Comparison of ENCODE assay signal across 31 cellular contexts in genomic region chr13:68938639-68939038, GRCh38.
"Had no signal": no experiment of that assay in that cellular context is flagged by ENCODE, and none has a peak within 500 bp of the region (broad histone marks: within the 10 kb centered on the region; RNA-seq: fewer than 3 reads in every experiment).

No MANE protein-coding gene starts in this region.

- FAIRE-seq: endometrium, endothelial cell of umbilical vein had no signal

- H3K27ac ChIP-seq: ascending aorta, breast epithelium, colonic mucosa, epithelial cell of prostate, VCaP had no signal

- H3K4me1 ChIP-seq: ascending aorta, breast epithelium, colonic mucosa had no signal

- H3K4me3 ChIP-seq: ascending aorta, breast epithelium, cardiac muscle cell, colonic mucosa had no signal

- DNase-seq: activated CD4-positive, alpha-beta memory T cell treated with anti-CD3 and anti-CD28 coated beads, Interleukin-2, amount 10 ng/mL, durations not matched to agents 7 days and 5 days; activated CD4-positive, alpha-beta T cell treated with anti-CD3 and anti-CD28 coated beads for 1 hour; activated CD4-positive, alpha-beta T cell treated with anti-CD3 and anti-CD28 coated beads for 4 hours; activated CD4-positive, alpha-beta T cell treated with anti-CD3 and anti-CD28 coated beads, Interleukin-2, amount 10 ng/mL, durations not matched to agents 7 days and 5 days; activated CD4-positive, alpha-beta T cell treated with anti-CD3 and anti-CD28 coated beads, Interleukin-2, amount 50 U/mL, for 4 hours; activated CD8-positive, alpha-beta memory T cell treated with anti-CD3 and anti-CD28 coated beads, Interleukin-2, amount 50 U/mL, for 48 hours; activated gamma-delta T cell; activated naive CD4-positive, alpha-beta T cell; activated naive CD4-positive, alpha-beta T cell treated with anti-CD3 and anti-CD28 coated beads, Interleukin-2, amount 10 ng/mL, durations not matched to agents 7 days and 5 days; activated naive CD8-positive, alpha-beta T cell treated with anti-CD3 and anti-CD28 coated beads, Interleukin-2, amount 10 ng/mL, durations not matched to agents 7 days and 5 days; activated T-cell treated with anti-CD3 and anti-CD28 coated beads for 4 hours; activated T-cell treated with anti-CD3 and anti-CD28 coated beads, Interleukin-2, amount 50 U/mL, for 24 hours; activated T-cell treated with anti-CD3 and anti-CD28 coated beads, Interleukin-2, amount 50 U/mL, for 72 hours; central memory CD4-positive, alpha-beta T cell; cerebellar nuclear complex; colonic mucosa; effector CD8-positive, alpha-beta T cell; foreskin fibroblast; head of caudate nucleus; T-helper 2 cell had no signal

- H3K9me3 ChIP-seq: ascending aorta, breast epithelium, colonic mucosa had no signal

- H3K27me3 Mint-ChIP-seq: activated CD4-positive, alpha-beta memory T cell treated with anti-CD3 and anti-CD28 coated beads, Interleukin-2, amount 10 ng/mL, durations not matched to agents 7 days and 5 days; activated CD4-positive, alpha-beta T cell treated with anti-CD3 and anti-CD28 coated beads, Interleukin-2, amount 10 ng/mL, durations not matched to agents 7 days and 5 days; activated naive CD4-positive, alpha-beta T cell treated with anti-CD3 and anti-CD28 coated beads, Interleukin-2, amount 10 ng/mL, durations not matched to agents 7 days and 5 days; activated naive CD8-positive, alpha-beta T cell treated with anti-CD3 and anti-CD28 coated beads, Interleukin-2, amount 10 ng/mL, durations not matched to agents 7 days and 5 days; activated T-cell treated with anti-CD3 and anti-CD28 coated beads, Interleukin-2, amount 50 U/mL, for 24 hours had no signal

- H3K27ac Mint-ChIP-seq: activated CD4-positive, alpha-beta memory T cell treated with anti-CD3 and anti-CD28 coated beads, Interleukin-2, amount 10 ng/mL, durations not matched to agents 7 days and 5 days; activated CD4-positive, alpha-beta T cell treated with anti-CD3 and anti-CD28 coated beads, Interleukin-2, amount 10 ng/mL, durations not matched to agents 7 days and 5 days; activated naive CD4-positive, alpha-beta T cell treated with anti-CD3 and anti-CD28 coated beads, Interleukin-2, amount 10 ng/mL, durations not matched to agents 7 days and 5 days; activated naive CD4-positive, alpha-beta T cell treated with anti-CD3 and anti-CD28 coated beads, Interleukin-2, amount 50 U/mL, for 72 hours; activated naive CD8-positive, alpha-beta T cell treated with anti-CD3 and anti-CD28 coated beads, Interleukin-2, amount 10 ng/mL, durations not matched to agents 7 days and 5 days; activated T-cell treated with anti-CD3 and anti-CD28 coated beads, Interleukin-2, amount 50 U/mL, for 24 hours; activated T-cell treated with anti-CD3 and anti-CD28 coated beads, Interleukin-2, amount 50 U/mL, for 72 hours; brain; WTC11 had no signal

- H3K36me3 ChIP-seq: ascending aorta, breast epithelium, cardiac muscle cell, colonic mucosa had no signal

- ATAC-seq: activated naive CD4-positive, alpha-beta T cell treated with anti-CD3 and anti-CD28 coated beads, Interleukin-2, amount 50 U/mL, for 72 hours; activated T-cell treated with anti-CD3 and anti-CD28 coated beads, Interleukin-2, amount 50 U/mL, for 72 hours; esophagus mucosa; WTC11 had no signal

- H3K27me3 ChIP-seq: ascending aorta, breast epithelium, cardiac muscle cell, colonic mucosa had no signal

- H3K4me1 Mint-ChIP-seq: activated CD4-positive, alpha-beta memory T cell treated with anti-CD3 and anti-CD28 coated beads, Interleukin-2, amount 10 ng/mL, durations not matched to agents 7 days and 5 days; activated CD4-positive, alpha-beta T cell treated with anti-CD3 and anti-CD28 coated beads, Interleukin-2, amount 10 ng/mL, durations not matched to agents 7 days and 5 days; activated naive CD4-positive, alpha-beta T cell treated with anti-CD3 and anti-CD28 coated beads, Interleukin-2, amount 10 ng/mL, durations not matched to agents 7 days and 5 days; activated naive CD8-positive, alpha-beta T cell treated with anti-CD3 and anti-CD28 coated beads, Interleukin-2, amount 10 ng/mL, durations not matched to agents 7 days and 5 days had no signal

- H3K36me3 Mint-ChIP-seq: activated naive CD4-positive, alpha-beta T cell treated with anti-CD3 and anti-CD28 coated beads, Interleukin-2, amount 10 ng/mL, durations not matched to agents 7 days and 5 days; activated naive CD8-positive, alpha-beta T cell treated with anti-CD3 and anti-CD28 coated beads, Interleukin-2, amount 10 ng/mL, durations not matched to agents 7 days and 5 days; brain; WTC11 had no signal

- H3K4me3 Mint-ChIP-seq: activated CD4-positive, alpha-beta memory T cell treated with anti-CD3 and anti-CD28 coated beads, Interleukin-2, amount 10 ng/mL, durations not matched to agents 7 days and 5 days; activated CD4-positive, alpha-beta T cell treated with anti-CD3 and anti-CD28 coated beads, Interleukin-2, amount 10 ng/mL, durations not matched to agents 7 days and 5 days; activated naive CD4-positive, alpha-beta T cell treated with anti-CD3 and anti-CD28 coated beads, Interleukin-2, amount 10 ng/mL, durations not matched to agents 7 days and 5 days; activated naive CD8-positive, alpha-beta T cell treated with anti-CD3 and anti-CD28 coated beads, Interleukin-2, amount 10 ng/mL, durations not matched to agents 7 days and 5 days; activated T-cell treated with anti-CD3 and anti-CD28 coated beads, Interleukin-2, amount 50 U/mL, for 24 hours; activated T-cell treated with anti-CD3 and anti-CD28 coated beads, Interleukin-2, amount 50 U/mL, for 72 hours; brain; WTC11 had no signal
